ENCODE assay signal across 40 cellular contexts in genomic region chr1:52614671-52615070, GRCh38. TPM values are rescaled to one million over a fixed set of nuclear protein-coding genes. Genes with fewer than 3 reads are reported as not detected.
"Had no signal": no experiment of that assay in that cellular context is flagged by ENCODE, and none has a peak within 500 bp of the region (broad histone marks: within the 10 kb centered on the region; RNA-seq: fewer than 3 reads in every experiment).

No MANE protein-coding gene starts in this region.

- H3K4me3 ChIP-seq: MG63 had no signal

- H3K4me2 ChIP-seq: KMS-11 had no signal

- H3K36me3 ChIP-seq: MG63 had no signal

- H3K27me3 ChIP-seq: MG63 had no signal

- H3K27ac ChIP-seq: KMS-11 had no signal

- H3K9ac ChIP-seq: KMS-11 had no signal

- H3K9me3 ChIP-seq: MG63 had no signal

- DNase-seq: Karpas-422, Kasumi-1, MG63, MM.1S, MV-4-11, NCI-H1048, NCI-H1092, NCI-H1092 treated with DMSO at 0.1 percent for 48 hours, NCI-H1105, NCI-H1105 treated with DMSO at 0.1 percent for 48 hours, NCI-H1417, NCI-H1417 treated with DMSO at 0.1 percent for 48 hours, NCI-H1436, NCI-H1436 treated with DMSO at 0.1 percent for 48 hours, NCI-H146, NCI-H1694, NCI-H1694 treated with DMSO at 0.1 percent for 48 hours, NCI-H187, NCI-H187 treated with DMSO at 0.1 percent for 48 hours, NCI-H1930, NCI-H2029, NCI-H2029 treated with DMSO at 0.1 percent for 48 hours, NCI-H2081, NCI-H2081 treated with DMSO at 0.1 percent for 48 hours, NCI-H2107, NCI-H2171, NCI-H2171 treated with DMSO at 0.1 percent for 48 hours, NCI-H2227 treated with DMSO at 0.1 percent for 48 hours, NCI-H226, NCI-H345, NCI-H446, NCI-H446 treated with DMSO at 0.1 percent for 48 hours, NCI-H510A, NCI-H510A treated with DMSO at 0.1 percent for 48 hours, NCI-H524 had no signal

RNA-seq across cellular contexts. Expression of gene GPX7, which starts 12.5 kb away (rescaled TPM):
- total RNA-seq: MCF 10A had no signal

RNA-seq across cellular contexts. Expression of gene SHISAL2A, which starts 18.3 kb away (rescaled TPM):
- total RNA-seq: LHCN-M2, M059J, NCI-H460 had no signal
